20 cellular contexts compared by ENCODE assay signal in genomic region chr1:88088481-88088880, GRCh38.
"Had no signal": no experiment of that assay in that cellular context is flagged by ENCODE, and none has a peak within 500 bp of the region (broad histone marks: within the 10 kb centered on the region; RNA-seq: fewer than 3 reads in every experiment).

No MANE protein-coding gene starts in this region.

- H3K27ac Mint-ChIP-seq: activated CD8-positive, alpha-beta memory T cell treated with anti-CD3 and anti-CD28 coated beads, Interleukin-2, amount 10 ng/mL, durations not matched to agents 7 days and 5 days; activated naive CD4-positive, alpha-beta T cell treated with anti-CD3 and anti-CD28 coated beads for 36 hours; activated naive CD8-positive, alpha-beta T cell treated with anti-CD3 and anti-CD28 coated beads, Interleukin-2, amount 50 U/mL, for 24 hours; activated T-helper 2 cell treated with anti-CD3 and anti-CD28 coated beads, Interferon-gamma antibody, Interleukin-2, Interleukin-4, amounts not matched to agents 10 μg/mL and 5 μg/mL and 100 μg/mL, durations not matched to agents 14 hours and 24 hours and 36 hours; dendritic cell treated with granulocyte-macrophage colony-stimulating factor and Interleukin-4, amounts not matched to agents 40 ng/mL and 50 ng/mL, for 4 days had no signal

- H3K9ac ChIP-seq: parathyroid adenoma had no signal

- H3K4me3 Mint-ChIP-seq: activated CD8-positive, alpha-beta memory T cell treated with anti-CD3 and anti-CD28 coated beads, Interleukin-2, amount 10 ng/mL, durations not matched to agents 7 days and 5 days; activated naive CD4-positive, alpha-beta T cell treated with anti-CD3 and anti-CD28 coated beads for 36 hours; activated naive CD8-positive, alpha-beta T cell treated with anti-CD3 and anti-CD28 coated beads, Interleukin-2, amount 50 U/mL, for 24 hours; dendritic cell treated with granulocyte-macrophage colony-stimulating factor and Interleukin-4, amounts not matched to agents 40 ng/mL and 50 ng/mL, for 4 days had no signal

- H3K9me3 ChIP-seq: uterus had no signal

- H3K36me3 ChIP-seq: heart left ventricle, tibial artery, uterus had no signal

- H3K4me1 Mint-ChIP-seq: activated CD8-positive, alpha-beta memory T cell treated with anti-CD3 and anti-CD28 coated beads, Interleukin-2, amount 10 ng/mL, durations not matched to agents 7 days and 5 days; activated naive CD8-positive, alpha-beta T cell treated with anti-CD3 and anti-CD28 coated beads, Interleukin-2, amount 50 U/mL, for 24 hours had no signal

- H2AFZ ChIP-seq: parathyroid adenoma had no signal

- ATAC-seq: activated CD8-positive, alpha-beta memory T cell treated with anti-CD3 and anti-CD28 coated beads, Interleukin-2, amount 10 ng/mL, durations not matched to agents 7 days and 5 days; activated naive CD8-positive, alpha-beta T cell treated with anti-CD3 and anti-CD28 coated beads, Interleukin-2, amount 50 U/mL, for 24 hours; heart left ventricle; left lobe of liver had no signal

- H3K27me3 ChIP-seq: heart left ventricle, uterus had no signal

- H3K4me1 ChIP-seq: heart left ventricle, parathyroid adenoma, tibial artery, uterus had no signal

- H3K79me2 ChIP-seq: parathyroid adenoma had no signal

- DNase-seq: activated CD4-positive, alpha-beta T cell treated with anti-CD3 and anti-CD28 coated beads for 1 hour; activated CD4-positive, alpha-beta T cell treated with anti-CD3 and anti-CD28 coated beads, Interleukin-2, amount 50 U/mL, for 4 hours; activated CD8-positive, alpha-beta memory T cell treated with anti-CD3 and anti-CD28 coated beads, Interleukin-2, amount 10 ng/mL, durations not matched to agents 7 days and 5 days; activated naive CD4-positive, alpha-beta T cell treated with anti-CD3 and anti-CD28 coated beads for 36 hours; activated naive CD8-positive, alpha-beta T cell treated with anti-CD3 and anti-CD28 coated beads, Interleukin-2, amount 50 U/mL, for 24 hours; activated T-cell treated with anti-CD3 and anti-CD28 coated beads, Interleukin-2, amount 50 U/mL, for 1 hour; aorta; effector memory CD4-positive, alpha-beta T cell; foreskin melanocyte; small intestine; stimulated activated CD4-positive, alpha-beta T cell treated with anti-CD3 and anti-CD28 coated beads, Interleukin-4, amount 100 ng/mL, for 24 hours; stimulated activated naive CD4-positive, alpha-beta T cell; T-helper 9 cell; tibial artery; uterus had no signal

- H3K27ac ChIP-seq: heart left ventricle, parathyroid adenoma, tibial artery, uterus had no signal

- H3K36me3 Mint-ChIP-seq: activated CD8-positive, alpha-beta memory T cell treated with anti-CD3 and anti-CD28 coated beads, Interleukin-2, amount 10 ng/mL, durations not matched to agents 7 days and 5 days had no signal

- H3K4me3 ChIP-seq: heart left ventricle, tibial artery, uterus had no signal

- H3K27me3 Mint-ChIP-seq: activated CD8-positive, alpha-beta memory T cell treated with anti-CD3 and anti-CD28 coated beads, Interleukin-2, amount 10 ng/mL, durations not matched to agents 7 days and 5 days; dendritic cell treated with granulocyte-macrophage colony-stimulating factor and Interleukin-4, amounts not matched to agents 40 ng/mL and 50 ng/mL, for 4 days had no signal
